ENCODE assay signal across 24 cellular contexts in genomic region chr6:2659882-2660281, GRCh38.
DNase-seq lines count a peak whose midpoint lies in the region; ATAC-seq, FAIRE-seq and TF ChIP-seq lines count a peak whose summit lies in the region.
"Had no signal": no experiment of that assay in that cellular context is flagged by ENCODE, and none has a peak within 500 bp of the region (broad histone marks: within the 10 kb centered on the region; RNA-seq: fewer than 3 reads in every experiment).

No MANE protein-coding gene starts in this region.

- no peak overlapping the region for H3K4me3 Mint-ChIP-seq in activated T-helper 17 cell treated with anti-CD3 and anti-CD28 coated beads, Interleukin-2, amount 50 U/mL, for 72 hours
- H3K4me3 Mint-ChIP-seq in endothelial cell (ENCODE audit: unreplicated experiment), result no peak overlapping the region
- H3K4me3 Mint-ChIP-seq: activated naive CD4-positive, alpha-beta T cell treated with anti-CD3 and anti-CD28 coated beads, Interleukin-2, amount 50 U/mL, for 24 hours; memory B cell; stimulated activated naive CD8-positive, alpha-beta T cell treated with anti-CD3 and anti-CD28 coated beads, Interleukin-15, Interleukin-2, amounts not matched to agents 100 ng/mL and 50 ng/mL, for 24 hours; T-helper 1 cell treated with Interleukin-12 subunit alpha and Interleukin-12 subunit beta and Interleukin-4 antibody, amounts not matched to agents 30 μg/mL and 1 μg/mL, for 36 hours had no signal

- H3K36me3 ChIP-seq in keratinocyte (ENCODE audit: control insufficient read depth in 2 of 2, extremely low read depth in 1 of 2, insufficient read depth in 2 of 2, low read length in 2 of 2), result no peaks in the 10 kb centered on the region
- H3K36me3 ChIP-seq: neutrophil had no signal

- TF ChIP-seq CTCF in keratinocyte (optimal IDR thresholded peaks at IDR 0.05 in 1 of 3, IDR thresholded peaks at IDR 0.05 in 1 of 3, conservative IDR thresholded peaks at IDR 0.05 in 1 of 3; ENCODE audit: extremely low read depth in 1 of 3, insufficient read depth in 2 of 3, low read length in 3 of 3) (no peak), endothelial cell (IDR thresholded peaks at IDR 0.05; ENCODE audit: unreplicated experiment) (no peak)

- FAIRE-seq in keratinocyte (lab: Jason Lieb, UNC), result peak; percentile 91
- FAIRE-seq: D721Med, frontal cortex had no signal

- H2AFZ ChIP-seq in keratinocyte (ENCODE audit: control insufficient read depth, low read length), result peak overlapping the region; percentile 58

- H3K4me3 ChIP-seq in keratinocyte (ENCODE audit: control insufficient read depth in 2 of 3, extremely low read depth in 1 of 3, insufficient read depth in 2 of 3, low read depth in 1 of 3, low read length in 3 of 3), result no peak overlapping the region
- H3K4me3 ChIP-seq: skin epidermis had no signal

- H3K27me3 Mint-ChIP-seq in activated T-helper 17 cell treated with anti-CD3 and anti-CD28 coated beads, Interleukin-2, amount 50 U/mL, for 72 hours, result peaks cover 3% of the 10 kb centered on the region
- no peaks in the 10 kb centered on the region for H3K27me3 Mint-ChIP-seq in endothelial cell (ENCODE audit: unreplicated experiment)
- H3K27me3 Mint-ChIP-seq: activated naive CD4-positive, alpha-beta T cell treated with anti-CD3 and anti-CD28 coated beads, Interleukin-2, amount 50 U/mL, for 24 hours; memory B cell; stimulated activated naive CD8-positive, alpha-beta T cell treated with anti-CD3 and anti-CD28 coated beads, Interleukin-15, Interleukin-2, amounts not matched to agents 100 ng/mL and 50 ng/mL, for 24 hours had no signal

- H3K27ac ChIP-seq in keratinocyte (ENCODE audit: control insufficient read depth, insufficient read depth, low read length), result peak overlapping the region; percentile 25
- H3K27ac ChIP-seq: neutrophil had no signal

- H3K27me3 ChIP-seq in keratinocyte (ENCODE audit: control insufficient read depth, extremely low read depth, insufficient read depth, low read length), result no peaks in the 10 kb centered on the region
- H3K27me3 ChIP-seq: neutrophil had no signal

- H3K27ac Mint-ChIP-seq in activated T-helper 17 cell treated with anti-CD3 and anti-CD28 coated beads, Interleukin-2, amount 50 U/mL, for 72 hours, result peak overlapping the region; percentile 9
- no peak overlapping the region for H3K27ac Mint-ChIP-seq in endothelial cell (ENCODE audit: unreplicated experiment)
- H3K27ac Mint-ChIP-seq: activated naive CD4-positive, alpha-beta T cell treated with anti-CD3 and anti-CD28 coated beads, Interleukin-2, amount 50 U/mL, for 24 hours; memory B cell; stimulated activated naive CD8-positive, alpha-beta T cell treated with anti-CD3 and anti-CD28 coated beads, Interleukin-15, Interleukin-2, amounts not matched to agents 100 ng/mL and 50 ng/mL, for 24 hours; T-helper 1 cell treated with Interleukin-12 subunit alpha and Interleukin-12 subunit beta and Interleukin-4 antibody, amounts not matched to agents 30 μg/mL and 1 μg/mL, for 36 hours had no signal

- no peaks in the 10 kb centered on the region for H3K79me2 ChIP-seq in keratinocyte (ENCODE audit: control insufficient read depth, insufficient read depth, low read length)

- peaks cover 4% of the 10 kb centered on the region for H3K9me3 Mint-ChIP-seq in activated T-helper 17 cell treated with anti-CD3 and anti-CD28 coated beads, Interleukin-2, amount 50 U/mL, for 72 hours
- H3K9me3 Mint-ChIP-seq in endothelial cell (ENCODE audit: unreplicated experiment), result no peaks in the 10 kb centered on the region
- H3K9me3 Mint-ChIP-seq: activated naive CD4-positive, alpha-beta T cell treated with anti-CD3 and anti-CD28 coated beads, Interleukin-2, amount 50 U/mL, for 24 hours; memory B cell; T-helper 1 cell treated with Interleukin-12 subunit alpha and Interleukin-12 subunit beta and Interleukin-4 antibody, amounts not matched to agents 30 μg/mL and 1 μg/mL, for 36 hours had no signal

- no peak for TF ChIP-seq RAD21 in Ishikawa (IDR thresholded peaks at IDR 0.05; ENCODE audit: low read depth)

- peaks cover 26% of the 10 kb centered on the region for H3K4me1 ChIP-seq in keratinocyte (ENCODE audit: control insufficient read depth, extremely low read depth, insufficient read depth, low read length)

- no peak overlapping the region for H3K9ac ChIP-seq in keratinocyte (ENCODE audit: control insufficient read depth, extremely low read depth, insufficient read depth, low read length)

- no peaks in the 10 kb centered on the region for H4K20me1 ChIP-seq in keratinocyte (ENCODE audit: control insufficient read depth, extremely low read depth, insufficient read depth, low read length)

- DNase-seq in Daoy (ENCODE audit: low read depth) (peak; percentile 69), keratinocyte (ENCODE audit: low read depth, low spot score) (peak; percentile 23), DMS 273 treated with DMSO at 0.1 percent for 48 hours (lab: John Stamatoyannopoulos, UW) (no peak), 8988T (no peak), endothelial cell (ENCODE audit: low spot score) (no peak)
- no peak for DNase-seq in stimulated activated CD8-positive, alpha-beta memory T cell treated with anti-CD3 and anti-CD28 coated beads, Interleukin-4, amount 100 ng/mL, for 48 hours
- DNase-seq: AML-193; central memory CD4-positive, alpha-beta T cell; effector memory CD4-positive, alpha-beta T cell; H7; Karpas-422; NCI-H1694; NCI-H510A had no signal

- H3K4me2 ChIP-seq in keratinocyte (ENCODE audit: control insufficient read depth, extremely low read depth, insufficient read depth, low read depth, low read length), result no peak overlapping the region

- ATAC-seq in activated T-helper 17 cell treated with anti-CD3 and anti-CD28 coated beads, Interleukin-2, amount 50 U/mL, for 72 hours (replicated peaks), result peak; percentile 41
- ATAC-seq: activated CD4-positive, CD25-positive, alpha-beta regulatory T cell treated with anti-CD3 and anti-CD28 coated beads, Interleukin-2, amount 50 U/mL, for 24 hours had no signal

- no peak for TF ChIP-seq EP300 in Ishikawa (IDR thresholded peaks at IDR 0.05; ENCODE audit: borderline replicate concordance)

- no peaks in the 10 kb centered on the region for H3K36me3 Mint-ChIP-seq in activated T-helper 17 cell treated with anti-CD3 and anti-CD28 coated beads, Interleukin-2, amount 50 U/mL, for 72 hours (ENCODE audit: low read depth)
- no peaks in the 10 kb centered on the region for H3K36me3 Mint-ChIP-seq in endothelial cell (ENCODE audit: low read depth, unreplicated experiment)
- H3K36me3 Mint-ChIP-seq: activated naive CD4-positive, alpha-beta T cell treated with anti-CD3 and anti-CD28 coated beads, Interleukin-2, amount 50 U/mL, for 24 hours; memory B cell had no signal

- dilution Hi-C loops in keratinocyte (cut with MboI; ENCODE audit: extremely low pct_ligation_motif_present, low sequenced_read_pairs), result no loop called here

- peaks cover 13% of the 10 kb centered on the region for H3K4me1 Mint-ChIP-seq in activated T-helper 17 cell treated with anti-CD3 and anti-CD28 coated beads, Interleukin-2, amount 50 U/mL, for 72 hours
- no peaks in the 10 kb centered on the region for H3K4me1 Mint-ChIP-seq in endothelial cell (ENCODE audit: unreplicated experiment)
- H3K4me1 Mint-ChIP-seq: activated naive CD4-positive, alpha-beta T cell treated with anti-CD3 and anti-CD28 coated beads, Interleukin-2, amount 50 U/mL, for 24 hours had no signal

- H3K9me1 ChIP-seq in keratinocyte (ENCODE audit: control insufficient read depth, extremely low read depth, insufficient read depth, low read length), result no peaks in the 10 kb centered on the region

- H3K9me3 ChIP-seq in keratinocyte (ENCODE audit: control insufficient read depth, low read depth, low read length), result peaks cover 2% of the 10 kb centered on the region
- H3K9me3 ChIP-seq: neutrophil had no signal

TF ChIP-seq in Ishikawa, 13 proteins besides CTCF, POLR2A, EP300 and RAD21:
- TF ChIP-seq CREB1 (IDR thresholded peaks at IDR 0.05; ENCODE audit: low read depth), result no peak
- no peak for TF ChIP-seq REST (IDR thresholded peaks at IDR 0.05; ENCODE audit: low read depth)
- TF ChIP-seq CEBPB (IDR thresholded peaks at IDR 0.05), result no peak
- TF ChIP-seq TEAD4 (IDR thresholded peaks at IDR 0.05), result peak; percentile 7; the same call in 1 of the 2 replicates

Comparison
In these comparisons a context has a peak if more than half of its experiments do, and no peak if none do; other contexts are left out.
1. DNase-seq: peak in Daoy (single experiment) and keratinocyte (single experiment); none in DMS 273 treated with DMSO at 0.1 percent for 48 hours (single experiment), 8988T (single experiment), endothelial cell (single experiment) and stimulated activated CD8-positive, alpha-beta memory T cell treated with anti-CD3 and anti-CD28 coated beads, Interleukin-4, amount 100 ng/mL, for 48 hours (single experiment).